Comparison of ENCODE assay signal across 18 cellular contexts in genomic region chr22:39453765-39454378, GRCh38. TPM values are rescaled to one million over a fixed set of nuclear protein-coding genes. Genes with fewer than 3 reads are reported as not detected.
DNase-seq lines count a peak whose midpoint lies in the region; ATAC-seq and TF ChIP-seq lines count a peak whose summit lies in the region.
"Had no signal": no experiment of that assay in that cellular context is flagged by ENCODE, and none has a peak within 500 bp of the region (broad histone marks: within the 10 kb centered on the region; RNA-seq: fewer than 3 reads in every experiment).

No MANE protein-coding gene starts in this region.

- no TSS peak for BruUV-seq in Calu3 (replicated peaks; lab: Mats Ljungman, UMichigan)

- no peak for TF ChIP-seq CTCF in Calu3 (IDR thresholded peaks at IDR 0.05; ENCODE audit: unreplicated experiment)
- TF ChIP-seq CTCF in osteocyte (IDR thresholded peaks at IDR 0.05), result no peak

- intact Hi-C loops in Calu3 (cut with micrococcal nuclease; ENCODE audit: unreplicated experiment) (no loop called here), right cardiac atrium (cut with DNase I) (no loop called here)

- H3K27me3 ChIP-seq in right cardiac atrium (ENCODE audit: control insufficient read depth, insufficient read depth), result no peaks in the 10 kb centered on the region

- no peak overlapping the region for H3K27ac ChIP-seq in right cardiac atrium (ENCODE audit: low read length)
- H3K27ac ChIP-seq: HL-60 had no signal

- no peaks in the 10 kb centered on the region for H3K9me3 ChIP-seq in right cardiac atrium (ENCODE audit: control insufficient read depth, low read length)

- H3K4me1 Mint-ChIP-seq in Calu3 (ENCODE audit: low read depth, unreplicated experiment) (peaks cover 31% of the 10 kb centered on the region), osteocyte (ENCODE audit: unreplicated experiment) (peaks cover 36% of the 10 kb centered on the region)

- no peaks in the 10 kb centered on the region for H3K9me3 Mint-ChIP-seq in Calu3 (ENCODE audit: low read depth, unreplicated experiment)
- no peaks in the 10 kb centered on the region for H3K9me3 Mint-ChIP-seq in osteocyte (ENCODE audit: unreplicated experiment)
- H3K9me3 Mint-ChIP-seq: activated T-helper 2 cell treated with anti-CD3 and anti-CD28 coated beads, Interferon-gamma antibody, Interleukin-2, Interleukin-4, amounts not matched to agents 10 μg/mL and 5 μg/mL and 100 μg/mL, durations not matched to agents 14 hours and 24 hours and 36 hours; memory B cell; stimulated activated naive CD8-positive, alpha-beta T cell treated with anti-CD3 and anti-CD28 coated beads, Interleukin-15, Interleukin-2, amounts not matched to agents 100 ng/mL and 50 ng/mL, for 24 hours had no signal

- no peak overlapping the region for H3K4me3 Mint-ChIP-seq in Calu3 (ENCODE audit: low read depth, unreplicated experiment)
- H3K4me3 Mint-ChIP-seq in osteocyte (ENCODE audit: unreplicated experiment), result peak overlapping the region; percentile 38
- H3K4me3 Mint-ChIP-seq: stimulated activated naive CD8-positive, alpha-beta T cell treated with anti-CD3 and anti-CD28 coated beads, Interleukin-15, Interleukin-2, amounts not matched to agents 100 ng/mL and 50 ng/mL, for 24 hours had no signal

- H3K4me3 ChIP-seq in right cardiac atrium (ENCODE audit: low read length), result no peak overlapping the region

- 73% methylated on average over 9 of the region's 9 CpGs for WGBS in right cardiac atrium

- H3K27me3 Mint-ChIP-seq in Calu3 (ENCODE audit: unreplicated experiment) (peaks cover 37% of the 10 kb centered on the region), osteocyte (ENCODE audit: unreplicated experiment) (no peaks in the 10 kb centered on the region)
- H3K27me3 Mint-ChIP-seq: memory B cell had no signal

- DNase-seq in Calu3, result peak; percentile 17
- DNase-seq in NCI-H69 (lab: John Stamatoyannopoulos, UW), result peak; percentile 20
- peak; percentile 67 for DNase-seq in ecto neural progenitor cell (ENCODE audit: low spot score)
- no peak for DNase-seq in osteocyte (ENCODE audit: extremely low spot score, unreplicated experiment)
- DNase-seq in NCI-H345 treated with DMSO at 0.1 percent for 48 hours (lab: John Stamatoyannopoulos, UW; ENCODE audit: unreplicated experiment), result no peak
- no peak for DNase-seq in NK-92 (lab: John Stamatoyannopoulos, UW; ENCODE audit: unreplicated experiment)
- DNase-seq in right cardiac atrium, result no peak
- DNase-seq: activated CD8-positive, alpha-beta memory T cell treated with anti-CD3 and anti-CD28 coated beads for 24 hours; foreskin melanocyte; NCI-H1436 had no signal

- H3K27ac Mint-ChIP-seq in Calu3 (ENCODE audit: unreplicated experiment) (peak overlapping the region; percentile 29), osteocyte (ENCODE audit: unreplicated experiment) (peak overlapping the region; percentile 41)
- H3K27ac Mint-ChIP-seq: activated T-helper 2 cell treated with anti-CD3 and anti-CD28 coated beads, Interferon-gamma antibody, Interleukin-2, Interleukin-4, amounts not matched to agents 10 μg/mL and 5 μg/mL and 100 μg/mL, durations not matched to agents 14 hours and 24 hours and 36 hours; memory B cell; stimulated activated naive CD8-positive, alpha-beta T cell treated with anti-CD3 and anti-CD28 coated beads, Interleukin-15, Interleukin-2, amounts not matched to agents 100 ng/mL and 50 ng/mL, for 24 hours had no signal

- H3K36me3 Mint-ChIP-seq in Calu3 (ENCODE audit: insufficient read depth, unreplicated experiment) (no peaks in the 10 kb centered on the region), osteocyte (ENCODE audit: unreplicated experiment) (no peaks in the 10 kb centered on the region)

- H3K4me1 ChIP-seq in right cardiac atrium (ENCODE audit: control insufficient read depth, insufficient read depth, low read length), result no peaks in the 10 kb centered on the region

- CTCF ChIA-PET in Calu3 (lab: Charles Lee), result interaction anchor here (0.7 to 0.9 kb wide), 2 partner anchors 17 to 48 kb away, joined by 3 read pairs; partner anchors contain the start of gene MIEF1

- no peak for ATAC-seq in right cardiac atrium
- no peak for ATAC-seq in GM21737 (IDR thresholded peaks at IDR 0.05; ENCODE audit: unreplicated experiment)
- ATAC-seq: Panc1 had no signal

RNA-seq across cellular contexts. Expression of gene MGAT3, which starts 2.9 kb away (rescaled TPM):
- 33.0 and 51.5 TPM in 2 replicates for total RNA-seq in Calu3 (2022)
- 9.4 and 10.9 TPM in 2 replicates for total RNA-seq in osteocyte
- total RNA-seq in right cardiac atrium, result 10 to 100 TPM in 1 of 4 donors, 1 to 10 TPM in 3; 7.3 to 11.6 (median 9.6) TPM
- polyA plus RNA-seq in right cardiac atrium, result 8.7 TPM
- total RNA-seq: endothelial cell of umbilical vein, osteoblast had no signal
- polyA plus RNA-seq: endothelial cell of umbilical vein had no signal

RNA-seq across cellular contexts. Expression of gene MIEF1, which starts 48.2 kb away (rescaled TPM):
- total RNA-seq in Calu3 (2022) (39.2 and 44.3 TPM in 2 replicates), osteocyte (24.8 and 25.8 TPM in 2 replicates), right cardiac atrium (10 to 100 TPM; 16.3 to 22.2 (median 18.7) TPM)
- polyA plus RNA-seq in right cardiac atrium, result 9.0 TPM

RNA-seq across cellular contexts. Expression of gene TAB1, which starts 54.3 kb away (rescaled TPM):
- total RNA-seq in Calu3 (2022) (31.8 and 34.6 TPM in 2 replicates), osteocyte (30.6 and 30.7 TPM in 2 replicates), right cardiac atrium (10 to 100 TPM; 14.9 to 18.7 (median 17.3) TPM)
- 16.2 TPM for polyA plus RNA-seq in right cardiac atrium

Comparison
In these comparisons a context has a peak if more than half of its experiments do, and no peak if none do; other contexts are left out.
1. DNase-seq: peak in Calu3 (single experiment), NCI-H69 (single experiment) and ecto neural progenitor cell (single experiment); none in osteocyte (single experiment), NCI-H345 treated with DMSO at 0.1 percent for 48 hours (single experiment), NK-92 (single experiment) and right cardiac atrium (0 of 3).